Comparison of ENCODE assay signal across 8 cellular contexts in the genomic region with DNA sequence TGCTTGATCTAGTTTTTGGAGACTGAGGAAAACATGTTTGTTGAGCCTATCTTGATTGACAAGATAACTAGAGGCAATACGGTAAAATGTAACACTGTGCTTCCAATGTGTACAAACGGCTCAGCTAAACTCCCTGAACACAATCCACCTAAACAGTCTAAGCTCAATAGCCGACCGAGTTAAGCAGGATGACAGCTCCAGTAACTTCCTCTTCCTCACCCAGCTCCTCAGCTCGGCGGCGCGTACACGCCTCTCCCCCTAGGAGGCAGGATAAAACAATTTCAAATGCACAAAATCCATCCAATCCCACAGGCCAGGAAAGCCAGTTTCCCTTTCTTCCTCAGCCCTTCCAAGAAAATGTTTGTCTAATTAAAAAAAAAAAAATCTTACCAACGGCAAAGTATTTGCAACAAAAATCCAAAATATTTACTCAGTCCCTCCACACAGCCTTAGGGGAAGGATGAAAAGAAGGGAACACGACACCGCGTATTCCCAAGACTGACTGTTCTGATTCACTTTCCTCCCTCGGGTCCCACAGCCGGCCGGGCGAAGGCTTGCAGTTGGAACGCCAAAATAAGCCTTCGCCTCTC. TPM values are rescaled to one million over a fixed set of nuclear protein-coding genes. Genes with fewer than 3 reads are reported as not detected.
A peak's percentile ranks its signal among the peaks of the same experiment; 100 is the strongest.
DNase-seq lines count a peak whose midpoint lies in the region; ATAC-seq and TF ChIP-seq lines count a peak whose summit lies in the region.

No MANE protein-coding gene starts in this region.

- intact Hi-C loops in PC-3 (cut with micrococcal nuclease) (no loop called here), tibial artery (cut with DNase I; ENCODE audit: low total_unique reads) (no loop called here)

- no peaks in the 10 kb centered on the region for H3K36me3 ChIP-seq in PC-3 (ENCODE audit: low read depth, low read length)
- no peaks in the 10 kb centered on the region for H3K36me3 ChIP-seq in tibial artery

- H3K4me3 Mint-ChIP-seq in naive B cell: peak overlapping the region; percentile 87 to 99 (median 98)

- H2AFZ ChIP-seq in PC-3 (ENCODE audit: low read length): peak overlapping the region; percentile 65

- peaks cover 49 to 67% (median 61%) of the 10 kb centered on the region in 3 donors for H3K4me1 Mint-ChIP-seq in naive B cell

- POLR2A ChIA-PET in PC-3 (lab: Charles Lee; ENCODE audit: unreplicated experiment): no interaction called here

- H3K9me3 Mint-ChIP-seq in naive B cell: peaks cover 0 to 4% (median 0%) of the 10 kb centered on the region in 7 donors

- H3K79me2 ChIP-seq in PC-3 (ENCODE audit: low read length): peaks cover 54% of the 10 kb centered on the region

- CTCF ChIA-PET in PC-3 (lab: Charles Lee): interaction anchor here (0.5 kb wide), 1 partner anchor 18 kb away, joined by 12 read pairs; no protein-coding TSS in a partner anchor

- peak; percentile 50; the same call in 1 of the 2 replicates for TF ChIP-seq CTCF in PC-3 (conservative IDR thresholded peaks at IDR 0.05; ENCODE audit: low read depth, low read length)
- TF ChIP-seq CTCF in fibroblast of mammary gland (conservative IDR thresholded peaks at IDR 0.05; ENCODE audit: control insufficient read depth, insufficient read depth, low read depth, low read length): peak; percentile 50
- TF ChIP-seq CTCF in tibial artery (IDR thresholded peaks at IDR 0.05): peak; percentile 45 to 55

- H4K20me1 ChIP-seq in PC-3 (ENCODE audit: low read length): no peaks in the 10 kb centered on the region

- no peaks in the 10 kb centered on the region for H3K27me3 Mint-ChIP-seq in naive B cell

- no peaks in the 10 kb centered on the region for H3F3A ChIP-seq in PC-3 (ENCODE audit: low read length, unreplicated experiment)

- H3K9me3 ChIP-seq in PC-3 (ENCODE audit: low read length): no peaks in the 10 kb centered on the region
- H3K9me3 ChIP-seq in tibial artery: no peaks in the 10 kb centered on the region

- peak overlapping the region; percentile 62 for H3K9ac ChIP-seq in PC-3 (ENCODE audit: low read length)

- DNase-seq in CD1c-positive myeloid dendritic cell (ENCODE audit: extremely low spot score): peak; percentile 83
- DNase-seq in KG1 (lab: John Stamatoyannopoulos, UW): peak; percentile 43
- peak; percentile 69 for DNase-seq in PC-3
- peak; percentile 16 for DNase-seq in activated effector memory CD4-positive, alpha-beta T cell treated with Interleukin-2 at 50 U/mL for 16 hours
- peak; percentile 85 for DNase-seq in fibroblast of mammary gland (ENCODE audit: low read depth)
- peak; percentile 57 for DNase-seq in naive B cell
- DNase-seq in tibial artery: peak; percentile 75 to 82

- BruUV-seq in PC-3 (replicated peaks; lab: Mats Ljungman, UMichigan): TSS peak; percentile 64

- H3K36me3 Mint-ChIP-seq in naive B cell: peaks cover 0 to 14% of the 10 kb centered on the region in 2 donors

- H3K27ac Mint-ChIP-seq in naive B cell: peak overlapping the region; percentile 97 to 99 (median 98)

- peak overlapping the region; percentile 70 for H3K4me3 ChIP-seq in PC-3 (ENCODE audit: low read length)
- H3K4me3 ChIP-seq in fibroblast of mammary gland (ENCODE audit: control insufficient read depth, low read depth, low read length): peak overlapping the region; percentile 76
- H3K4me3 ChIP-seq in tibial artery: peak overlapping the region; percentile 96 to 99

- ATAC-seq in GM19463 (IDR thresholded peaks at IDR 0.05; ENCODE audit: unreplicated experiment) (peak; percentile 14), PC-3 (peak; percentile 55), naive B cell (ENCODE audit: low read depth in 2 of 2) (peak; percentile 19)

- H3K4me1 ChIP-seq in PC-3 (ENCODE audit: insufficient read depth, low read length) (peaks cover 12% of the 10 kb centered on the region), tibial artery (peaks cover 0 to 56% (median 25%) of the 10 kb centered on the region in 4 donors)

- H3K4me2 ChIP-seq in PC-3 (ENCODE audit: low read length): peak overlapping the region; percentile 90

- no peaks in the 10 kb centered on the region for H3K9me2 ChIP-seq in PC-3 (replicated peaks; ENCODE audit: low read length)

- peak overlapping the region; percentile 27 for H3K27ac ChIP-seq in PC-3 (ENCODE audit: low read length)
- H3K27ac ChIP-seq in tibial artery: peak overlapping the region; percentile 98 to 99

- H3K27me3 ChIP-seq in PC-3 (ENCODE audit: low read length) (no peaks in the 10 kb centered on the region), tibial artery (no peaks in the 10 kb centered on the region)

RNA-seq across cellular contexts. Expression of a gene that starts 1.0 kb away (rescaled TPM):
- total RNA-seq in PC-3 (2014; rRNA removed): 2.6 and 5.4 TPM in 2 replicates
- 10 to 100 TPM; 45.0 to 63.8 (median 53.0) TPM for polyA plus RNA-seq in naive B cell (ENCODE audit: low read depth in 6 of 6)

RNA-seq across cellular contexts. Expression of a gene that starts 44.5 kb away (rescaled TPM):
- 16.7 and 23.0 TPM in 2 replicates for total RNA-seq in PC-3 (2014; rRNA removed)
- 10 to 100 TPM; 22.3 to 30.9 (median 23.6) TPM for polyA plus RNA-seq in naive B cell (ENCODE audit: low read depth in 6 of 6)

Comparison
In these comparisons a context has a peak if more than half of its experiments do, and no peak if none do; other contexts are left out.
1. Peak in every context shown above with its lines: DNase-seq, ATAC-seq, H3K4me3 ChIP-seq and H3K27ac ChIP-seq.
2. DNase-seq: peak in every context shown above with its lines; median percentile 85 in fibroblast of mammary gland; 83 in CD1c-positive myeloid dendritic cell; 78 in tibial artery; 69 in PC-3; 57 in naive B cell; 43 in KG1; 16 in activated effector memory CD4-positive, alpha-beta T cell treated with Interleukin-2 at 50 U/mL for 16 hours.